ENCODE assay signal across 8 cellular contexts in the genomic region with DNA sequence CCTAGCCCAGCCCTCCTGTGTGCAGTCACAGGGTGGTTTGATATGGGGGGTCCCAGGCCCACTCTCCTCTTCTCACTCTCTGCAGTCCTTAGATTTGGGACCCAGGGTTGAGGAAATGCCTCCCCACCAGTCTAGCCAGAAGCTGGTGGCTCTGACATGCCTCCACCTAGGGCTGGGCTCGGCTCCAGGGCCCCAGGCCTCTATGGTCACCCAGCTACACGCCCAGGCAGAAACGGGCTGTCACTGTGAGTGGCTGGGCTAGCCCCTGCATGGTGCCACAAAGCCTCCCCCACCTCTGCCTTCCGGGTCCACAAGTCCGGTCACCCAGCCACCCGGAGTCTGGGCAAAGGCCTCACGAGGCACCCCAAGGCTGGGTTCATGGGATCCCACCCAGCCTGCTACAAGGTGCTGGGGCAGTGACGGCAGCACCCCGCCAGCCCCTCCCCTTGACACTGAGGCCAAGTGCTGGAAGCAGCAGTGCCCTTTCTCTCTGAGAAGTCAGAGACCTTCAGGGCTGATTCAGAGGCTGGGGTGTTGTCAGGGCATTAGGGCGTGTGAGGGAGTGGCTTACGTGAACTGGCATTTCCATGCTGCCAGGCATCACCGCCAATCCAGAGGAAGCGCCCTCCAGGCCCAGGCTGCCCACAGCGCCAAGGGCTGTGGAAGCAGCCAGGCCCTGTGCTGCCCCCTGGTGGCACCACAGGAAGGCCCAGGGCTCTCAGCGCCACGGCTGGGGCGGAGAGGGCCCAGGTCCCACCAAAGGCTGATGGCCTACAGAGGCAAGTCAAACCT. TPM values are rescaled to one million over a fixed set of nuclear protein-coding genes. Genes with fewer than 3 reads are reported as not detected.
DNase-seq lines count a peak whose midpoint lies in the region; ATAC-seq lines count a peak whose summit lies in the region.

No MANE protein-coding gene starts in this region.

- no peaks in the 10 kb centered on the region for H3K27me3 Mint-ChIP-seq in activated CD4-positive, alpha-beta T cell treated with anti-CD3 and anti-CD28 coated beads for 36 hours

- peak; percentile 27 for ATAC-seq in HG02759 (IDR thresholded peaks at IDR 0.05; ENCODE audit: unreplicated experiment)
- ATAC-seq in activated CD4-positive, alpha-beta T cell treated with anti-CD3 and anti-CD28 coated beads for 36 hours: peak; percentile 70
- ATAC-seq in GM21367 (IDR thresholded peaks at IDR 0.05; ENCODE audit: unreplicated experiment): no peak

- DNase-seq in COLO829 (ENCODE audit: low spot score) (peak; percentile 94), NCI-H446 treated with DMSO at 0.1 percent for 48 hours (lab: John Stamatoyannopoulos, UW) (peak; percentile 75), cerebellum (ENCODE audit: low spot score) (peak; percentile 95), kidney tubule cell (ENCODE audit: low spot score) (peak; percentile 99)
- peak; percentile 97 for DNase-seq in activated CD4-positive, alpha-beta T cell treated with anti-CD3 and anti-CD28 coated beads for 36 hours
- DNase-seq in stimulated activated CD4-positive, alpha-beta T cell treated with anti-CD3 and anti-CD28 coated beads, Interleukin-15, amount 100 ng/mL, for 24 hours: peak; percentile 96

- intact Hi-C loops in activated CD4-positive, alpha-beta T cell treated with anti-CD3 and anti-CD28 coated beads for 36 hours (cut with DNase I, micrococcal nuclease): loop anchor here (1.0 to 5.0 kb wide), 12 partner anchors 18 to 152 kb away; partner anchors contain the start of genes POLD4 (in 2 of the 2), TMEM134 (in 2 of the 2), AIP (in 1 of the 2) and PPP1CA (in 1 of the 2)

- peaks cover 45% of the 10 kb centered on the region for H3K4me1 Mint-ChIP-seq in activated CD4-positive, alpha-beta T cell treated with anti-CD3 and anti-CD28 coated beads for 36 hours

- peak overlapping the region; percentile 97 for H3K27ac Mint-ChIP-seq in activated CD4-positive, alpha-beta T cell treated with anti-CD3 and anti-CD28 coated beads for 36 hours

- H3K4me3 Mint-ChIP-seq in activated CD4-positive, alpha-beta T cell treated with anti-CD3 and anti-CD28 coated beads for 36 hours: peak overlapping the region; percentile 89

- CTCF ChIA-PET in activated CD4-positive, alpha-beta T cell treated with anti-CD3 and anti-CD28 coated beads for 36 hours (lab: Charles Lee): interaction anchor here (0.7 to 1.6 kb wide), 6 partner anchors 53 to 152 kb away, joined by 3 to 6 read pairs (median 4); partner anchors contain the start of genes GPR152 and TBC1D10C

- no peaks in the 10 kb centered on the region for H3K9me3 Mint-ChIP-seq in activated CD4-positive, alpha-beta T cell treated with anti-CD3 and anti-CD28 coated beads for 36 hours (ENCODE audit: low read depth)

- H3K36me3 Mint-ChIP-seq in activated CD4-positive, alpha-beta T cell treated with anti-CD3 and anti-CD28 coated beads for 36 hours (ENCODE audit: low read depth): peaks cover 26% of the 10 kb centered on the region

- POLR2A ChIA-PET in activated CD4-positive, alpha-beta T cell treated with anti-CD3 and anti-CD28 coated beads for 36 hours (lab: Charles Lee): interaction anchor here (0.8 to 1.4 kb wide), 2 partner anchors 14 to 104 kb away, joined by 3 to 4 read pairs; partner anchors contain the start of gene PPP1CA

RNA-seq across cellular contexts. Expression of gene PITPNM1, which starts 0.6 kb away (rescaled TPM):
- 100 to 1,000 TPM in 1 of 2 experiments, 10 to 100 TPM in 1; 94.5 to 100 TPM for total RNA-seq in activated CD4-positive, alpha-beta T cell treated with anti-CD3 and anti-CD28 coated beads for 36 hours
- total RNA-seq in cerebellum: 29.2 TPM

RNA-seq across cellular contexts. Expression of gene CDK2AP2, which starts 2.2 kb away (rescaled TPM):
- total RNA-seq in activated CD4-positive, alpha-beta T cell treated with anti-CD3 and anti-CD28 coated beads for 36 hours: 10 to 100 TPM; 64.1 to 68.7 TPM
- 7.9 TPM for total RNA-seq in cerebellum

RNA-seq across cellular contexts. Expression of gene CABP2, which starts 17.4 kb away (rescaled TPM):
- not detected for total RNA-seq in activated CD4-positive, alpha-beta T cell treated with anti-CD3 and anti-CD28 coated beads for 36 hours
- total RNA-seq in cerebellum: not detected

RNA-seq across cellular contexts. Expression of gene AIP, which starts 23.0 kb away (rescaled TPM):
- total RNA-seq in activated CD4-positive, alpha-beta T cell treated with anti-CD3 and anti-CD28 coated beads for 36 hours: 100 to 1,000 TPM; 142 to 144 TPM
- 29.1 TPM for total RNA-seq in cerebellum

RNA-seq across cellular contexts. Expression of gene TMEM134, which starts 36.8 kb away (rescaled TPM):
- total RNA-seq in activated CD4-positive, alpha-beta T cell treated with anti-CD3 and anti-CD28 coated beads for 36 hours: 10 to 100 TPM; 69.9 to 74.7 TPM
- total RNA-seq in cerebellum: 12.3 TPM
